ENCODE assay signal across 1 cellular context in genomic region chr6:158999669-159000403, GRCh38.
TF ChIP-seq lines count a peak whose summit lies in the region.

Gene RSPH3, minus strand, starts transcription at chr6:159000202. Its CDS starts 652 bp downstream, at chr6:158999550.

TF ChIP-seq in HEK293, 187 proteins besides CTCF, POLR2A, EP300 and RAD21 (continued from another document and continues in another):
- TF ChIP-seq PATZ1 (tag by site-specific recombination; IDR thresholded peaks at IDR 0.05) (peak; percentile 93), ZNF239 (tag by site-specific recombination; IDR thresholded peaks at IDR 0.05) (0 out of 2 replicates have a peak, but pooled peaks have one; percentile 29), KLF9 (tag by site-specific recombination; IDR thresholded peaks at IDR 0.05; ENCODE audit: low read depth) (peak; percentile 74), ZNF768 (tag by site-specific recombination; IDR thresholded peaks at IDR 0.05) (no peak; the same call in 1 of the 2 replicates), YY2 (tag by site-specific recombination; IDR thresholded peaks at IDR 0.05) (peak; percentile 57; the same call in 1 of the 2 replicates), ZFHX2 (tag by site-specific recombination; conservative IDR thresholded peaks at IDR 0.05) (peak; percentile 91), ZNF692 (tag by site-specific recombination; IDR thresholded peaks at IDR 0.05) (peak; percentile 87), TSHZ1 (tag by site-specific recombination; IDR thresholded peaks at IDR 0.05; ENCODE audit: borderline replicate concordance) (peak; percentile 23; the same call in 1 of the 2 replicates), ZFP3 (tag by site-specific recombination; IDR thresholded peaks at IDR 0.05; ENCODE audit: low read depth) (no peak), ZNF558 (tag by site-specific recombination; IDR thresholded peaks at IDR 0.05) (peak; percentile 54; the same call in 1 of the 2 replicates), ZNF677 (tag by site-specific recombination; IDR thresholded peaks at IDR 0.05) (no peak), ZNF174 (tag by site-specific recombination; IDR thresholded peaks at IDR 0.05) (no peak), ZNF600 (tag by site-specific recombination; IDR thresholded peaks at IDR 0.05) (peak; percentile 96), ZNF398 (tag by site-specific recombination; IDR thresholded peaks at IDR 0.05) (peak; percentile 82), PBX3 (CRISPR knock-in tag; IDR thresholded peaks at IDR 0.05) (peak; percentile 94), RBAK (tag by site-specific recombination; IDR thresholded peaks at IDR 0.05) (no peak), ZSCAN16 (tag by site-specific recombination; IDR thresholded peaks at IDR 0.05) (peak; percentile 73; the same call in 1 of the 2 replicates), ZNF629 (tag by site-specific recombination; IDR thresholded peaks at IDR 0.05) (peak; percentile 87), ZNF473 (tag by site-specific recombination; IDR thresholded peaks at IDR 0.05) (no peak), ZBTB6 (tag by site-specific recombination; IDR thresholded peaks at IDR 0.05) (peak; percentile 36; the same call in 1 of the 2 replicates), ZNF548 (tag by site-specific recombination; IDR thresholded peaks at IDR 0.05) (no peak), SCRT2 (tag by site-specific recombination; IDR thresholded peaks at IDR 0.05) (peak; percentile 30; the same call in 1 of the 2 replicates), IKZF3 (tag by site-specific recombination; IDR thresholded peaks at IDR 0.05) (peak; percentile 99), KLF1 (tag by site-specific recombination; IDR thresholded peaks at IDR 0.05) (peak; percentile 86), ZFP69B (tag by site-specific recombination; IDR thresholded peaks at IDR 0.05) (peak; percentile 78; the same call in 1 of the 2 replicates), ZNF121 (tag by site-specific recombination; IDR thresholded peaks at IDR 0.05) (peak; percentile 49; the same call in 1 of the 2 replicates), ZNF335 (tag by site-specific recombination; conservative IDR thresholded peaks at IDR 0.05) (peak; percentile 92), ZBTB48 (tag by site-specific recombination; IDR thresholded peaks at IDR 0.05) (peak; percentile 85), ZNF155 (tag by site-specific recombination; IDR thresholded peaks at IDR 0.05) (no peak), ZNF660 (tag by site-specific recombination; IDR thresholded peaks at IDR 0.05) (peak; percentile 93), SP7 (tag by site-specific recombination; IDR thresholded peaks at IDR 0.05) (peak; percentile 91), ZSCAN30 (tag by site-specific recombination; IDR thresholded peaks at IDR 0.05) (peak; percentile 97), BCL11A (tag by site-specific recombination; IDR thresholded peaks at IDR 0.05; ENCODE audit: low read depth) (peak; percentile 87; the same call in 1 of the 2 replicates), ZIC2 (tag by site-specific recombination; IDR thresholded peaks at IDR 0.05) (peak; percentile 78), ZNF140 (tag by site-specific recombination; IDR thresholded peaks at IDR 0.05) (no peak), ZNF610 (tag by site-specific recombination; IDR thresholded peaks at IDR 0.05; ENCODE audit: borderline replicate concordance) (peak; percentile 86), ZNF394 (tag by site-specific recombination; IDR thresholded peaks at IDR 0.05; ENCODE audit: borderline replicate concordance) (peak; percentile 66; the same call in 1 of the 2 replicates), ZBTB17 (tag by site-specific recombination; IDR thresholded peaks at IDR 0.05) (peak; percentile 86), ZNF423 (tag by site-specific recombination; IDR thresholded peaks at IDR 0.05) (peak; percentile 51), ZNF324 (tag by site-specific recombination; IDR thresholded peaks at IDR 0.05) (peak; percentile 72; the same call in 1 of the 2 replicates), ZNF146 (tag by site-specific recombination; IDR thresholded peaks at IDR 0.05) (peak; percentile 46; the same call in 1 of the 2 replicates), ZNF510 (tag by site-specific recombination; IDR thresholded peaks at IDR 0.05; ENCODE audit: insufficient replicate concordance) (no peak), ZNF223 (tag by site-specific recombination; IDR thresholded peaks at IDR 0.05) (no peak), ZNF701 (tag by site-specific recombination; IDR thresholded peaks at IDR 0.05) (no peak), ZNF501 (tag by site-specific recombination; IDR thresholded peaks at IDR 0.05) (peak; percentile 98)
- TF ChIP-seq, protein P1, sequence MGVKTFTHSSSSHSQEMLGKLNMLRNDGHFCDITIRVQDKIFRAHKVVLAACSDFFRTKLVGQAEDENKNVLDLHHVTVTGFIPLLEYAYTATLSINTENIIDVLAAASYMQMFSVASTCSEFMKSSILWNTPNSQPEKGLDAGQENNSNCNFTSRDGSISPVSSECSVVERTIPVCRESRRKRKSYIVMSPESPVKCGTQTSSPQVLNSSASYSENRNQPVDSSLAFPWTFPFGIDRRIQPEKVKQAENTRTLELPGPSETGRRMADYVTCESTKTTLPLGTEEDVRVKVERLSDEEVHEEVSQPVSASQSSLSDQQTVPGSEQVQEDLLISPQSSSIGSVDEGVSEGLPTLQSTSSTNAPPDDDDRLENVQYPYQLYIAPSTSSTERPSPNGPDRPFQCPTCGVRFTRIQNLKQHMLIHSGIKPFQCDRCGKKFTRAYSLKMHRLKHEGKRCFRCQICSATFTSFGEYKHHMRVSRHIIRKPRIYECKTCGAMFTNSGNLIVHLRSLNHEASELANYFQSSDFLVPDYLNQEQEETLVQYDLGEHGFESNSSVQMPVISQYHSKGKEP (tag by site-specific recombination; IDR thresholded peaks at IDR 0.05) = 0 out of 2 replicates have a peak, but pooled peaks have one; percentile 27
- TF ChIP-seq, protein P2, sequence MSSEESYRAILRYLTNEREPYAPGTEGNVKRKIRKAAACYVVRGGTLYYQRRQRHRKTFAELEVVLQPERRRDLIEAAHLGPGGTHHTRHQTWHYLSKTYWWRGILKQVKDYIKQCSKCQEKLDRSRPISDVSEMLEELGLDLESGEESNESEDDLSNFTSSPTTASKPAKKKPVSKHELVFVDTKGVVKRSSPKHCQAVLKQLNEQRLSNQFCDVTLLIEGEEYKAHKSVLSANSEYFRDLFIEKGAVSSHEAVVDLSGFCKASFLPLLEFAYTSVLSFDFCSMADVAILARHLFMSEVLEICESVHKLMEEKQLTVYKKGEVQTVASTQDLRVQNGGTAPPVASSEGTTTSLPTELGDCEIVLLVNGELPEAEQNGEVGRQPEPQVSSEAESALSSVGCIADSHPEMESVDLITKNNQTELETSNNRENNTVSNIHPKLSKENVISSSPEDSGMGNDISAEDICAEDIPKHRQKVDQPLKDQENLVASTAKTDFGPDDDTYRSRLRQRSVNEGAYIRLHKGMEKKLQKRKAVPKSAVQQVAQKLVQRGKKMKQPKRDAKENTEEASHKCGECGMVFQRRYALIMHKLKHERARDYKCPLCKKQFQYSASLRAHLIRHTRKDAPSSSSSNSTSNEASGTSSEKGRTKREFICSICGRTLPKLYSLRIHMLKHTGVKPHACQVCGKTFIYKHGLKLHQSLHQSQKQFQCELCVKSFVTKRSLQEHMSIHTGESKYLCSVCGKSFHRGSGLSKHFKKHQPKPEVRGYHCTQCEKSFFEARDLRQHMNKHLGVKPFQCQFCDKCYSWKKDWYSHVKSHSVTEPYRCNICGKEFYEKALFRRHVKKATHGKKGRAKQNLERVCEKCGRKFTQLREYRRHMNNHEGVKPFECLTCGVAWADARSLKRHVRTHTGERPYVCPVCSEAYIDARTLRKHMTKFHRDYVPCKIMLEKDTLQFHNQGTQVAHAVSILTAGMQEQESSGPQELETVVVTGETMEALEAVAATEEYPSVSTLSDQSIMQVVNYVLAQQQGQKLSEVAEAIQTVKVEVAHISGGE (tag by site-specific recombination; conservative IDR thresholded peaks at IDR 0.05; ENCODE audit: low read depth) = peak; percentile 98
- TF ChIP-seq, protein P3, sequence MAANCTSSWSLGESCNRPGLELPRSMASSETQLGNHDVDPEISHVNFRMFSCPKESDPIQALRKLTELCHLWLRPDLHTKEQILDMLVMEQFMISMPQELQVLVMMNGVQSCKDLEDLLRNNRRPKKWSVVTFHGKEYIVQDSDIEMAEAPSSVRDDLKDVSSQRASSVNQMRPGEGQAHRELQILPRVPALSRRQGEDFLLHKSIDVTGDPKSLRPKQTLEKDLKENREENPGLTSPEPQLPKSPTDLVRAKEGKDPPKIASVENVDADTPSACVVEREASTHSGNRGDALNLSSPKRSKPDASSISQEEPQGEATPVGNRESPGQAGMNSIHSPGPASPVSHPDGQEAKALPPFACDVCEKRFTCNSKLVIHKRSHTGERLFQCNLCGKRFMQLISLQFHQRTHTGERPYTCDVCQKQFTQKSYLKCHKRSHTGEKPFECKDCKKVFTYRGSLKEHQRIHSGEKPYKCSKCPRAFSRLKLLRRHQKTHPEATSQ (tag by site-specific recombination; IDR thresholded peaks at IDR 0.05) = peak; percentile 93
